ENCODE assay signal across 1 cellular context in genomic region chr2:8595428-8595805, GRCh38.
TF ChIP-seq lines count a peak whose summit lies in the region.

No MANE protein-coding gene starts in this region.

TF ChIP-seq in GM23338, 12 proteins besides CTCF, POLR2A, EP300 and RAD21:
- TF ChIP-seq ZNF462 (CRISPR knock-in tag; IDR thresholded peaks at IDR 0.05) (no peak), EZH2phosphoT487 (IDR thresholded peaks at IDR 0.05; ENCODE audit: unreplicated experiment) (no peak), NANOG (IDR thresholded peaks at IDR 0.05; ENCODE audit: borderline replicate concordance) (no peak)
